8 cellular contexts compared by ENCODE assay signal in genomic region chr19:35648017-35648961, GRCh38. TPM values are rescaled to one million over a fixed set of nuclear protein-coding genes. Genes with fewer than 3 reads are reported as not detected.
DNase-seq lines count a peak whose midpoint lies in the region; ATAC-seq, FAIRE-seq and TF ChIP-seq lines count a peak whose summit lies in the region.

Gene COX6B1 (plus strand): TSS chr19:35648323. CDS start chr19:35651244, 2,921 bp downstream.

- H3K36me3 ChIP-seq in psoas muscle (ENCODE audit: insufficient read depth in 1 of 2, low read depth in 1 of 2): peaks cover 8 to 38% of the 10 kb centered on the region in 2 donors

- H3K27ac ChIP-seq in angular gyrus (ENCODE audit: low read depth, low read length): peak within 1 kb of the TSS; percentile 68
- H3K27ac ChIP-seq in psoas muscle: peak within 1 kb of the TSS; percentile 91

- H3K9me3 ChIP-seq in psoas muscle: no peaks in the 10 kb centered on the region

- intact Hi-C loops in left ventricle myocardium superior (cut with micrococcal nuclease) (no loop called here), psoas muscle (cut with DNase I) (loop anchor here in 1 of 2 donors (5.0 kb wide), 2 partner anchors 69 to 101 kb away; partner anchors contain the start of genes KMT2B and TMEM147)

- no peaks in the 10 kb centered on the region for H3K27me3 ChIP-seq in psoas muscle (ENCODE audit: insufficient read depth in 3 of 3, low read length in 2 of 3)

- peaks cover 20% of the 10 kb centered on the region for H3K4me1 ChIP-seq in psoas muscle

- FAIRE-seq in urothelium cell line (lab: Jason Lieb, UNC): no peak

- ATAC-seq in HG02938 (IDR thresholded peaks at IDR 0.05; ENCODE audit: unreplicated experiment) (peak; percentile 63), left ventricle myocardium superior (peak; percentile 74), psoas muscle (peak; percentile 84 to 91 (median 90))

- in situ Hi-C loops in GM13977 (cut with MboI; ENCODE audit: low pct_unique_long_range_greater_than_20kb, low sequenced_read_pairs, unreplicated experiment): no loop called here

- peak within 1 kb of the TSS; percentile 97 for H3K4me3 ChIP-seq in psoas muscle

- WGBS in psoas muscle, 3 donors: 0% methylated on average over 46 of the region's 46 CpGs

- TF ChIP-seq CTCF in GM13977 (IDR thresholded peaks at IDR 0.05; ENCODE audit: extremely low read depth, insufficient read depth, missing control alignments): no peak
- TF ChIP-seq CTCF in psoas muscle (IDR thresholded peaks at IDR 0.05): no peak

- DNase-seq in GM13977 (ENCODE audit: low spot score) (peak; percentile 96), NCI-H187 (lab: John Stamatoyannopoulos, UW) (peak; percentile 86 to 96), T-helper 2 cell (peak; percentile 68 to 99 (median 88)), left ventricle myocardium superior (peak; percentile 92), psoas muscle (peak; percentile 92 to 95), urothelium cell line (ENCODE audit: low spot score) (peak; percentile 97)

RNA-seq across cellular contexts. Expression of gene COX6B1, which starts in this region (rescaled TPM):
- 1,553 TPM for total RNA-seq in left ventricle myocardium superior
- 100 to 1,000 TPM; 631 to 878 (median 757) TPM for total RNA-seq in psoas muscle
- polyA plus RNA-seq in psoas muscle: 1,000 to 10,000 TPM in 2 of 3 donors, 100 to 1,000 TPM in 1; 912 to 1,724 (median 1,459) TPM

Comparison
In these comparisons a context has a peak if more than half of its experiments do, and no peak if none do; other contexts are left out.
1. Peak in every context shown above with its lines: DNase-seq, ATAC-seq, H3K4me3 ChIP-seq and H3K27ac ChIP-seq.